Comparison of ENCODE assay signal across 1 cellular context in the genomic region with DNA sequence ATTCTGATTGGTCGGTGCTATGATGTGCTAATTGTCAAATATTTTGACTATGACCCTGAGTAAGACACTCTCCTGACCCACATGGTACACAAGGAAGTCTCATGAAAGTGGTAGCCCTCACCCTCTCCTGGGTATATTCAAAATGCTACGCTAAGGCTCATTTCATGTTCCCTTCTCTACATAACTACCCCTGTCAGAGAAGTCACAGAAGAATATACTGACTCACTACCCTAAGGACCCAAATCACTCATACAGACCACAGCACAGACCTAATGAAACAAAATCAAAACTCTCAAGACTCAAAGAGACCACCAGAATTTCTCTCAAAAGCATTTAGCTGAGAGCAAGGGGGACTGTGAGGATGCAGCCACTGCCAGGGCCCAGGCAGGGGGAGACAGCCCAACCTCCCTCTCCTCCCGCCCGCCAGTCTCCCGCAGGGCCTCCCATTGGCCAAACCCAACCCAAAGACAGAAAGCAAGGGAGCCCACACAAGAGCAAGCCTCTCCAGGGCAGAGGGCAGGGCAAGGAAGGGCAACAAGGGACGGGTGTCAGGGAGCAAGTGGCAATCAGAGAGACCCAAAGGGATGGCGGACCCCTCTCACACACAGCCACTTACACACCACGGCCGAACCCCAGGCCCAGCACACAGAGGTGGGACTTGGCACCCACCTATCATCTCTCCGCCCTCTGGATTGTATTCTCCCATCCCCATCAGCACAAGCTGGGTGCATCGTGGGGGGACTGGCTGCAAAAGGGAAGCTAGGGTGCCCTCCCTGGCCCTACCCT.
TF ChIP-seq lines count a peak whose summit lies in the region.

No MANE protein-coding gene starts in this region.

TF ChIP-seq in GM23338, 12 proteins besides CTCF, POLR2A, EP300 and RAD21 (continued from another document):
- TF ChIP-seq, protein P1, sequence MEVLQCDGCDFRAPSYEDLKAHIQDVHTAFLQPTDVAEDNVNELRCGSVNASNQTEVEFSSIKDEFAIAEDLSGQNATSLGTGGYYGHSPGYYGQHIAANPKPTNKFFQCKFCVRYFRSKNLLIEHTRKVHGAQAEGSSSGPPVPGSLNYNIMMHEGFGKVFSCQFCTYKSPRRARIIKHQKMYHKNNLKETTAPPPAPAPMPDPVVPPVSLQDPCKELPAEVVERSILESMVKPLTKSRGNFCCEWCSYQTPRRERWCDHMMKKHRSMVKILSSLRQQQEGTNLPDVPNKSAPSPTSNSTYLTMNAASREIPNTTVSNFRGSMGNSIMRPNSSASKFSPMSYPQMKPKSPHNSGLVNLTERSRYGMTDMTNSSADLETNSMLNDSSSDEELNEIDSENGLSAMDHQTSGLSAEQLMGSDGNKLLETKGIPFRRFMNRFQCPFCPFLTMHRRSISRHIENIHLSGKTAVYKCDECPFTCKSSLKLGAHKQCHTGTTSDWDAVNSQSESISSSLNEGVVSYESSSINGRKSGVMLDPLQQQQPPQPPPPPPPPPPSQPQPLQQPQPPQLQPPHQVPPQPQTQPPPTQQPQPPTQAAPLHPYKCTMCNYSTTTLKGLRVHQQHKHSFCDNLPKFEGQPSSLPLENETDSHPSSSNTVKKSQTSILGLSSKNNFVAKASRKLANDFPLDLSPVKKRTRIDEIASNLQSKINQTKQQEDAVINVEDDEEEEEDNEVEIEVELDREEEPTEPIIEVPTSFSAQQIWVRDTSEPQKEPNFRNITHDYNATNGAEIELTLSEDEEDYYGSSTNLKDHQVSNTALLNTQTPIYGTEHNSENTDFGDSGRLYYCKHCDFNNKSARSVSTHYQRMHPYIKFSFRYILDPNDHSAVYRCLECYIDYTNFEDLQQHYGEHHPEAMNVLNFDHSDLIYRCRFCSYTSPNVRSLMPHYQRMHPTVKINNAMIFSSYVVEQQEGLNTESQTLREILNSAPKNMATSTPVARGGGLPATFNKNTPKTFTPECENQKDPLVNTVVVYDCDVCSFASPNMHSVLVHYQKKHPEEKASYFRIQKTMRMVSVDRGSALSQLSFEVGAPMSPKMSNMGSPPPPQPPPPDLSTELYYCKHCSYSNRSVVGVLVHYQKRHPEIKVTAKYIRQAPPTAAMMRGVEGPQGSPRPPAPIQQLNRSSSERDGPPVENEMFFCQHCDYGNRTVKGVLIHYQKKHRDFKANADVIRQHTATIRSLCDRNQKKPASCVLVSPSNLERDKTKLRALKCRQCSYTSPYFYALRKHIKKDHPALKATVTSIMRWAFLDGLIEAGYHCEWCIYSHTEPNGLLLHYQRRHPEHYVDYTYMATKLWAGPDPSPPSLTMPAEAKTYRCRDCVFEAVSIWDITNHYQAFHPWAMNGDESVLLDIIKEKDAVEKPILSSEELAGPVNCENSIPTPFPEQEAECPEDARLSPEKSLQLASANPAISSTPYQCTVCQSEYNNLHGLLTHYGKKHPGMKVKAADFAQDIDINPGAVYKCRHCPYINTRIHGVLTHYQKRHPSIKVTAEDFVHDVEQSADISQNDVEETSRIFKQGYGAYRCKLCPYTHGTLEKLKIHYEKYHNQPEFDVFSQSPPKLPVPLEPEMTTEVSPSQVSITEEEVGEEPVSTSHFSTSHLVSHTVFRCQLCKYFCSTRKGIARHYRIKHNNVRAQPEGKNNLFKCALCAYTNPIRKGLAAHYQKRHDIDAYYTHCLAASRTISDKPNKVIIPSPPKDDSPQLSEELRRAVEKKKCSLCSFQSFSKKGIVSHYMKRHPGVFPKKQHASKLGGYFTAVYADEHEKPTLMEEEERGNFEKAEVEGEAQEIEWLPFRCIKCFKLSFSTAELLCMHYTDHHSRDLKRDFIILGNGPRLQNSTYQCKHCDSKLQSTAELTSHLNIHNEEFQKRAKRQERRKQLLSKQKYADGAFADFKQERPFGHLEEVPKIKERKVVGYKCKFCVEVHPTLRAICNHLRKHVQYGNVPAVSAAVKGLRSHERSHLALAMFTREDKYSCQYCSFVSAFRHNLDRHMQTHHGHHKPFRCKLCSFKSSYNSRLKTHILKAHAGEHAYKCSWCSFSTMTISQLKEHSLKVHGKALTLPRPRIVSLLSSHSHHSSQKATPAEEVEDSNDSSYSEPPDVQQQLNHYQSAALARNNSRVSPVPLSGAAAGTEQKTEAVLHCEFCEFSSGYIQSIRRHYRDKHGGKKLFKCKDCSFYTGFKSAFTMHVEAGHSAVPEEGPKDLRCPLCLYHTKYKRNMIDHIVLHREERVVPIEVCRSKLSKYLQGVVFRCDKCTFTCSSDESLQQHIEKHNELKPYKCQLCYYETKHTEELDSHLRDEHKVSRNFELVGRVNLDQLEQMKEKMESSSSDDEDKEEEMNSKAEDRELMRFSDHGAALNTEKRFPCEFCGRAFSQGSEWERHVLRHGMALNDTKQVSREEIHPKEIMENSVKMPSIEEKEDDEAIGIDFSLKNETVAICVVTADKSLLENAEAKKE (CRISPR knock-in tag; IDR thresholded peaks at IDR 0.05): no peak
- TF ChIP-seq ETS1 (IDR thresholded peaks at IDR 0.05) (no peak), REST (IDR thresholded peaks at IDR 0.05; ENCODE audit: unreplicated experiment) (no peak), POLR2AphosphoS5 (IDR thresholded peaks at IDR 0.05; ENCODE audit: low read depth) (no peak), ZNF331 (CRISPR knock-in tag; IDR thresholded peaks at IDR 0.05; ENCODE audit: low read depth) (no peak), NANOG (IDR thresholded peaks at IDR 0.05; ENCODE audit: borderline replicate concordance) (no peak), STAT1 (IDR thresholded peaks at IDR 0.05; ENCODE audit: unreplicated experiment) (no peak), EZH2 (IDR thresholded peaks at IDR 0.05; ENCODE audit: low read depth, unreplicated experiment) (no peak), EZH2phosphoT487 (IDR thresholded peaks at IDR 0.05; ENCODE audit: unreplicated experiment) (no peak)
TF ChIP-seq in GM23338: peak in this region for 0.
